In the genomic region with DNA sequence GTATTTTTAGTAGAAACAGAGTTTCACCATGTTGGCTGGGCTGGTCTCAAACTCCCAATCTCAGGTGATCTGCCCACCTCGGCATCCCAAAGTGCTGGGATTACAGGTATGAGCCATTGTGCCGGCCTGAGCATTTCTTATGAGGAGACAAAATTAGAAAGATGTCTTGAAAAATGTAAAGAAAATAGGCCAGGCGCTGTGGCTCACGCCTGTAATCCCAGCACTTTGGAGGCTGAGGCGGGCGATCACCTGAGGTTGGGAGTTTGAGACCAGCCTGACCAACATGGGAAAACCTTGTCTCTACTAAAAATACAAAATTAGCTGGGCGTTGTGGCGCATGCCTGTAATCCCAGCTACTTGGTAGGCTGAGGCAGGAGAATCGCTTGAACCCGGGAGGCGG, we compare ENCODE assay signal across 2 cellular contexts. TPM values are rescaled to one million over a fixed set of nuclear protein-coding genes. Genes with fewer than 3 reads are reported as not detected.
"Had no signal": no experiment of that assay in that cellular context is flagged by ENCODE, and none has a peak within 500 bp of the region (broad histone marks: within the 10 kb centered on the region; RNA-seq: fewer than 3 reads in every experiment).

No MANE protein-coding gene starts in this region.

RNA-seq across cellular contexts. Expression of a gene that starts 42.9 kb away (rescaled TPM):
- total RNA-seq: subcutaneous adipose tissue, tibial nerve had no signal
